ENCODE assay signal across 11 cellular contexts in the genomic region with DNA sequence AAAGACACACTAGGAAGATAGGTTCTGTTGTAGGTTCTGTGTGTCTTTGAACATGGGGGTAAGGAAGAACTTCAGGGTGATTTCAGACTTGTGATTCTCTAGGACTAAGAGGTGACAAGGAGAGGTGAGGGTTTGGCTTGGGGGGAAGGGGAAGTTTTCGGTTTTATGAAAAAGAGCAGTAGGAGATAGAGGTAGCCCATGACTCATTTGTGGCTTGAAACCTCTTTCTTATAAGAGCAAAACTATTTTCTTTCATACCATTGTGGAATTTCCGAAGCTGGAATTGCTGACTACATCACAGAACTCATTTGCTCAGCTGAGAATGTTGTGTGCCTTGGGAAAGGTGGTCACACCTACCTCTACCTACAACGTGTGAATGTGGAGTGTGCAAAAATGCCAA. TPM values are rescaled to one million over a fixed set of nuclear protein-coding genes. Genes with fewer than 3 reads are reported as not detected.
DNase-seq lines count a peak whose midpoint lies in the region; ATAC-seq, FAIRE-seq and TF ChIP-seq lines count a peak whose summit lies in the region.
"Had no signal": no experiment of that assay in that cellular context is flagged by ENCODE, and none has a peak within 500 bp of the region (broad histone marks: within the 10 kb centered on the region; RNA-seq: fewer than 3 reads in every experiment).

No MANE protein-coding gene starts in this region.

- no peak for TF ChIP-seq CTCF in dorsolateral prefrontal cortex (IDR thresholded peaks at IDR 0.05 in 54 of 56, conservative IDR thresholded peaks at IDR 0.05 in 2 of 56; ENCODE audit: low read depth in 1 of 56, partially characterized antibody in 56 of 56)

- H3K4me3 Mint-ChIP-seq in immature natural killer cell: peak overlapping the region; percentile 80 to 92 (median 86)

- intact Hi-C loops in dorsolateral prefrontal cortex (cut with DNase I): no loop called here

- H3K27ac ChIP-seq in dorsolateral prefrontal cortex: no peak overlapping the region

- no peaks in the 10 kb centered on the region for H3K9me3 Mint-ChIP-seq in immature natural killer cell

- H3K27me3 ChIP-seq in dorsolateral prefrontal cortex: no peaks in the 10 kb centered on the region

- H3K27ac Mint-ChIP-seq in immature natural killer cell: peak overlapping the region; percentile 88 to 98 (median 96)

- no peak for TF ChIP-seq POLR2A in GM12891 (IDR thresholded peaks at IDR 0.05; ENCODE audit: low read depth, low read length)

- no peak overlapping the region for H3K4me3 ChIP-seq in dorsolateral prefrontal cortex

- H3K4me1 Mint-ChIP-seq in immature natural killer cell: peaks cover 98 to 100% of the 10 kb centered on the region in 2 donors

- FAIRE-seq in GM12891 (lab: Jason Lieb, UNC): peak; percentile 88

- no peak for DNase-seq in GM12891 (ENCODE audit: insufficient read length, low spot score)
- DNase-seq in activated CD4-positive, alpha-beta T cell treated with anti-CD3 and anti-CD28 coated beads, Interleukin-2, amount 50 U/mL, for 1 hour: peak; percentile 18
- peak; percentile 23 to 40 (median 28) for DNase-seq in immature natural killer cell
- no peak for DNase-seq in glomerular visceral epithelial cell (ENCODE audit: extremely low spot score)
- no peak for DNase-seq in AG08396 (ENCODE audit: low spot score)
- no peak for DNase-seq in dorsolateral prefrontal cortex
- DNase-seq: cerebellar nuclear complex, foreskin fibroblast had no signal

- no peaks in the 10 kb centered on the region for H3K36me3 Mint-ChIP-seq in immature natural killer cell

- peaks cover 3 to 6% (median 4%) of the 10 kb centered on the region in 3 donors for H3K27me3 Mint-ChIP-seq in immature natural killer cell (ENCODE audit: low read depth in 3 of 3)

- ATAC-seq in HG02852 (IDR thresholded peaks at IDR 0.05; ENCODE audit: unreplicated experiment) (peak; percentile 14), GM21423 (IDR thresholded peaks at IDR 0.05; ENCODE audit: unreplicated experiment) (no peak)
- ATAC-seq: sciatic nerve had no signal

TF ChIP-seq in GM12891, 5 proteins besides CTCF, POLR2A, EP300 and RAD21:
- TF ChIP-seq POU2F2 (IDR thresholded peaks at IDR 0.05; ENCODE audit: low read depth, low read length) (0 out of 2 replicates have a peak, but pooled peaks have one; percentile 15), PAX5 (IDR thresholded peaks at IDR 0.05; ENCODE audit: insufficient read depth, low read length, severe bottlenecking) (no peak), SPI1 (IDR thresholded peaks at IDR 0.05; ENCODE audit: low read depth, low read length) (0 out of 2 replicates have a peak, but pooled peaks have one; percentile 22), POLR2AphosphoS5 (IDR thresholded peaks at IDR 0.05; ENCODE audit: low read depth, low read length) (no peak), TAF1 (IDR thresholded peaks at IDR 0.05; ENCODE audit: low read depth, low read length) (no peak)
TF ChIP-seq in GM12891: peak in this region for 2.

RNA-seq across cellular contexts. Expression of a gene that starts 39.6 kb away (rescaled TPM):
- 39.6 TPM for polyA plus RNA-seq in GM12891 (2012; ENCODE audit: low read depth, missing spikeins)
- 100 to 1,000 TPM in 1 of 3 donors, 10 to 100 TPM in 2; 79.5 to 307 (median 91.3) TPM for polyA plus RNA-seq in immature natural killer cell
- 10 to 100 TPM in 18 of 120 experiments, 1 to 10 TPM in 102; 1.7 to 15.4 (median 6.4) TPM for total RNA-seq in dorsolateral prefrontal cortex

Comparison
In these comparisons a context has a peak if more than half of its experiments do, and no peak if none do; other contexts are left out.
1. DNase-seq: peak in activated CD4-positive, alpha-beta T cell treated with anti-CD3 and anti-CD28 coated beads, Interleukin-2, amount 50 U/mL, for 1 hour (single experiment) and immature natural killer cell (3 of 3); none in GM12891 (single experiment), glomerular visceral epithelial cell (single experiment), AG08396 (single experiment) and dorsolateral prefrontal cortex (0 of 10).